Comparison of ENCODE assay signal across 8 cellular contexts in genomic region chr7:96709381-96710228, GRCh38. TPM values are rescaled to one million over a fixed set of nuclear protein-coding genes. Genes with fewer than 3 reads are reported as not detected.
DNase-seq lines count a peak whose midpoint lies in the region; ATAC-seq and TF ChIP-seq lines count a peak whose summit lies in the region.

Gene SEM1 (minus strand): TSS chr7:96709846. CDS start chr7:96709763, 83 bp downstream.

- TF ChIP-seq POLR2A in prostate gland (IDR thresholded peaks at IDR 0.05): peak; percentile 36

- under 1% methylated on average over 44 of the region's 46 CpGs for WGBS in prostate gland
- under 1% methylated on average over 46 of the region's 46 CpGs for WGBS in urinary bladder

- H3K27ac ChIP-seq in prostate gland: peak within 1 kb of the TSS; percentile 83 to 89
- peak within 1 kb of the TSS; percentile 60 for H3K27ac ChIP-seq in urinary bladder (ENCODE audit: low read depth)

- H3K9me3 ChIP-seq in prostate gland: no peaks in the 10 kb centered on the region

- H3K4me1 ChIP-seq in prostate gland (replicated peaks) (no peaks in the 10 kb centered on the region), urinary bladder (ENCODE audit: insufficient read depth) (peaks cover 2% of the 10 kb centered on the region)

- DNase-seq in NCI-H128 (lab: John Stamatoyannopoulos, UW; ENCODE audit: unreplicated experiment) (peak; percentile 53), amniotic stem cell (lab: John Stamatoyannopoulos, UW) (peak; percentile 75), left ventricle myocardium superior (peak; percentile 91), prostate gland (ENCODE audit: low spot score) (peak; percentile 89)

- intact Hi-C loops in T-helper 1 cell treated with Interleukin-12 subunit alpha and Interleukin-12 subunit beta and Interleukin-4 antibody, amounts not matched to agents 30 ng/mL and 1 ng/mL, for 36 hours (cut with micrococcal nuclease): loop anchor here (1.0 to 10.0 kb wide), 10 partner anchors 24 to 1163 kb away; partner anchors contain the start of genes ASNS and SDHAF3
- intact Hi-C loops in left ventricle myocardium superior (cut with micrococcal nuclease) (no loop called here), prostate gland (cut with DNase I) (no loop called here)

- H3K36me3 ChIP-seq in prostate gland (no peaks in the 10 kb centered on the region), urinary bladder (ENCODE audit: insufficient read depth) (no peaks in the 10 kb centered on the region)

- ATAC-seq in HG02678 (IDR thresholded peaks at IDR 0.05; ENCODE audit: unreplicated experiment) (peak; percentile 90), left ventricle myocardium superior (peak; percentile 100)

- no peak for TF ChIP-seq CTCF in GM12875 (IDR thresholded peaks at IDR 0.05; ENCODE audit: borderline replicate concordance, insufficient read depth, low read depth, low read length)
- TF ChIP-seq CTCF in prostate gland (IDR thresholded peaks at IDR 0.05): peak in 2 of 4 experiments; percentile 4 to 11

- H3K4me3 ChIP-seq in GM12875 (ENCODE audit: low read depth, low read length) (peak within 1 kb of the TSS; percentile 63), prostate gland (peak within 1 kb of the TSS; percentile 77 to 78), urinary bladder (ENCODE audit: low read depth, low read length) (peak within 1 kb of the TSS; percentile 76)

- H3K27me3 ChIP-seq in prostate gland (replicated peaks; ENCODE audit: insufficient read depth): no peaks in the 10 kb centered on the region

RNA-seq across cellular contexts. Expression of gene SEM1, which starts in this region (rescaled TPM):
- 38.1 and 41.5 TPM in 2 replicates for total RNA-seq in T-helper 1 cell treated with Interleukin-12 subunit alpha and Interleukin-12 subunit beta and Interleukin-4 antibody, amounts not matched to agents 30 ng/mL and 1 ng/mL, for 36 hours
- total RNA-seq in left ventricle myocardium superior (59.9 TPM), prostate gland (10 to 100 TPM; 16.2 to 24.9 TPM), urinary bladder (52.2 TPM)
- 69.6 TPM for polyA plus RNA-seq in urinary bladder

Comparison
In these comparisons a context has a peak if more than half of its experiments do, and no peak if none do; other contexts are left out.
1. Peak in every context shown above with its lines: DNase-seq, ATAC-seq, H3K4me3 ChIP-seq and H3K27ac ChIP-seq.